Comparison of ENCODE assay signal across 11 cellular contexts in the genomic region with DNA sequence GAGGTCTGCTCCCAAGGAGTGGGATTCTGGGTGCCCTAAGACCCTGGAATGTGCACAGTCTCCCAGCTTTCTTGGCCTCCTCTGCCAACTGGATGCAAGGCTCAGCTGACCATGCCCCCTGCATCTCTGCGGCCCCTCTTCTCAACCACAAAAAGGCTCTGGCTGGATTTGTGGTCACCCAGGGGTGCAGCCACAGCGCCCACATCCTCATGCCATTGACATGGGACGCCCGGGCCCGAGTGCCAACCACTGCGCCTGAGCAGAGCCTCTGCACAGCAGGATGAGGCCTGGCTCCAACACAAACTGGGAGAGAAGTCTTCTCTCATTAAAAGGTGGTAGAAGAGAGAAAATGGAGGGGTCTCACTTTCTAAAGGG.
A peak's percentile ranks its signal among the peaks of the same experiment; 100 is the strongest.
DNase-seq lines count a peak whose midpoint lies in the region.
"Had no signal": no experiment of that assay in that cellular context is flagged by ENCODE, and none has a peak within 500 bp of the region (broad histone marks: within the 10 kb centered on the region; RNA-seq: fewer than 3 reads in every experiment).

No MANE protein-coding gene starts in this region.

- H3K9me3 ChIP-seq in subcutaneous abdominal adipose tissue (ENCODE audit: control insufficient read depth in 5 of 5, low read length in 5 of 5): no peaks in the 10 kb centered on the region
- H3K9me3 ChIP-seq: prostate gland had no signal

- peaks cover 7 to 19% (median 15%) of the 10 kb centered on the region in 5 donors for H3K36me3 ChIP-seq in subcutaneous abdominal adipose tissue (ENCODE audit: control insufficient read depth in 5 of 5, insufficient read depth in 5 of 5, low read length in 5 of 5)
- H3K36me3 ChIP-seq: prostate gland had no signal

- peaks cover 12 to 78% (median 64%) of the 10 kb centered on the region in 5 donors for H3K4me1 ChIP-seq in subcutaneous abdominal adipose tissue (ENCODE audit: control insufficient read depth in 5 of 5, insufficient read depth in 5 of 5, low read length in 5 of 5)
- H3K4me1 ChIP-seq: prostate gland had no signal

- peak overlapping the region; percentile 88 for H3K27ac Mint-ChIP-seq in activated T-cell treated with anti-CD3 and anti-CD28 coated beads, Interleukin-2, amount 50 U/mL, for 24 hours
- H3K27ac Mint-ChIP-seq in activated CD4-positive, alpha-beta memory T cell treated with anti-CD3 and anti-CD28 coated beads for 36 hours: no peak overlapping the region

- peak overlapping the region in 2 of 5 donors; percentile 18 to 56 for H3K9ac ChIP-seq in subcutaneous abdominal adipose tissue (ENCODE audit: low read length in 5 of 5)

- CTCF ChIA-PET in activated CD4-positive, alpha-beta memory T cell treated with anti-CD3 and anti-CD28 coated beads for 36 hours (lab: Charles Lee): no interaction called here

- no peak for DNase-seq in activated T-cell treated with anti-CD3 and anti-CD28 coated beads, Interleukin-2, amount 50 U/mL, for 24 hours
- DNase-seq in activated T-cell treated with anti-CD3 and anti-CD28 coated beads for 4 hours: no peak
- peak; percentile 35 for DNase-seq in activated CD4-positive, alpha-beta memory T cell treated with anti-CD3 and anti-CD28 coated beads for 36 hours
- DNase-seq in iris pigment epithelial cell (ENCODE audit: low read depth): peak; percentile 44
- no peak for DNase-seq in NCI-H526 treated with DMSO at 0.1 percent for 48 hours (lab: John Stamatoyannopoulos, UW)
- no peak for DNase-seq in NK-92 treated with Interleukin-12 subunit alpha and Interleukin-12 subunit beta, amount 100 ng/mL, for 24 hours (lab: John Stamatoyannopoulos, UW)
- no peak for DNase-seq in NCI-H1105 (lab: John Stamatoyannopoulos, UW)
- DNase-seq: islet precursor cell, NCI-H524 treated with DMSO at 0.1 percent for 48 hours had no signal

- peaks cover 88% of the 10 kb centered on the region for H3K4me1 Mint-ChIP-seq in activated T-cell treated with anti-CD3 and anti-CD28 coated beads, Interleukin-2, amount 50 U/mL, for 24 hours (ENCODE audit: low read depth)
- H3K4me1 Mint-ChIP-seq in activated CD4-positive, alpha-beta memory T cell treated with anti-CD3 and anti-CD28 coated beads for 36 hours (ENCODE audit: low read depth): peaks cover 82% of the 10 kb centered on the region

- H3K27me3 ChIP-seq in subcutaneous abdominal adipose tissue (ENCODE audit: control insufficient read depth in 5 of 5, insufficient read depth in 4 of 5, low read length in 5 of 5): no peaks in the 10 kb centered on the region

- no peak overlapping the region for H3K4me3 ChIP-seq in subcutaneous abdominal adipose tissue (ENCODE audit: low read depth in 1 of 5, low read length in 5 of 5)
- H3K4me3 ChIP-seq: prostate gland had no signal

- H3K36me3 Mint-ChIP-seq in activated T-cell treated with anti-CD3 and anti-CD28 coated beads, Interleukin-2, amount 50 U/mL, for 24 hours (ENCODE audit: low read depth): peaks cover 38% of the 10 kb centered on the region
- peaks cover 24% of the 10 kb centered on the region for H3K36me3 Mint-ChIP-seq in activated CD4-positive, alpha-beta memory T cell treated with anti-CD3 and anti-CD28 coated beads for 36 hours

- H3K4me3 Mint-ChIP-seq in activated T-cell treated with anti-CD3 and anti-CD28 coated beads, Interleukin-2, amount 50 U/mL, for 24 hours: no peak overlapping the region
- no peak overlapping the region for H3K4me3 Mint-ChIP-seq in activated CD4-positive, alpha-beta memory T cell treated with anti-CD3 and anti-CD28 coated beads for 36 hours

- intact Hi-C loops in activated CD4-positive, alpha-beta memory T cell treated with anti-CD3 and anti-CD28 coated beads for 36 hours (cut with micrococcal nuclease): no loop called here

- POLR2A ChIA-PET in activated CD4-positive, alpha-beta memory T cell treated with anti-CD3 and anti-CD28 coated beads for 36 hours (lab: Charles Lee): interaction anchor here (0.6 kb wide), 1 partner anchor 578 kb away, joined by 3 read pairs; no protein-coding TSS in a partner anchor

- no peaks in the 10 kb centered on the region for H3K27me3 Mint-ChIP-seq in activated T-cell treated with anti-CD3 and anti-CD28 coated beads, Interleukin-2, amount 50 U/mL, for 24 hours
- H3K27me3 Mint-ChIP-seq in activated CD4-positive, alpha-beta memory T cell treated with anti-CD3 and anti-CD28 coated beads for 36 hours: no peaks in the 10 kb centered on the region

- peaks cover 13% of the 10 kb centered on the region for H3K9me3 Mint-ChIP-seq in activated T-cell treated with anti-CD3 and anti-CD28 coated beads, Interleukin-2, amount 50 U/mL, for 24 hours
- no peaks in the 10 kb centered on the region for H3K9me3 Mint-ChIP-seq in activated CD4-positive, alpha-beta memory T cell treated with anti-CD3 and anti-CD28 coated beads for 36 hours

- H3K27ac ChIP-seq in subcutaneous abdominal adipose tissue (ENCODE audit: low read depth, low read length): peak overlapping the region; percentile 87
- H3K27ac ChIP-seq: prostate gland had no signal

Comparison
In these comparisons a context has a peak if more than half of its experiments do, and no peak if none do; other contexts are left out.
1. DNase-seq: peak in activated CD4-positive, alpha-beta memory T cell treated with anti-CD3 and anti-CD28 coated beads for 36 hours (single experiment) and iris pigment epithelial cell (single experiment); none in activated T-cell treated with anti-CD3 and anti-CD28 coated beads, Interleukin-2, amount 50 U/mL, for 24 hours (single experiment), activated T-cell treated with anti-CD3 and anti-CD28 coated beads for 4 hours (single experiment), NCI-H526 treated with DMSO at 0.1 percent for 48 hours (single experiment), NK-92 treated with Interleukin-12 subunit alpha and Interleukin-12 subunit beta, amount 100 ng/mL, for 24 hours (single experiment) and NCI-H1105 (single experiment).